ENCODE assay signal across 20 cellular contexts in genomic region chr15:63780969-63781368, GRCh38. TPM values are rescaled to one million over a fixed set of nuclear protein-coding genes. Genes with fewer than 3 reads are reported as not detected.
DNase-seq lines count a peak whose midpoint lies in the region; ATAC-seq, FAIRE-seq and TF ChIP-seq lines count a peak whose summit lies in the region.
"Had no signal": no experiment of that assay in that cellular context is flagged by ENCODE, and none has a peak within 500 bp of the region (broad histone marks: within the 10 kb centered on the region; RNA-seq: fewer than 3 reads in every experiment).

No MANE protein-coding gene starts in this region.

- CTCF ChIA-PET in HEK293 (lab: Yijun Ruan, JAX) = no interaction called here
- CTCF ChIA-PET in endothelial cell of umbilical vein (lab: Charles Lee) = no interaction called here

- H4K20me1 ChIP-seq in endothelial cell of umbilical vein (replicated peaks; ENCODE audit: control insufficient read depth, extremely low read depth, insufficient read depth, low read length) = peaks cover 7% of the 10 kb centered on the region

- TF ChIP-seq POLR2A in endothelial cell of umbilical vein (IDR thresholded peaks at IDR 0.05; ENCODE audit: low read depth, low read length) = no peak

- H3K9me1 ChIP-seq in endothelial cell of umbilical vein (replicated peaks; ENCODE audit: control insufficient read depth, extremely low read depth, insufficient read depth, low read length) = no peaks in the 10 kb centered on the region

- intact Hi-C loops in endothelial cell of umbilical vein (cut with micrococcal nuclease) = no loop called here

- H3K27me3 ChIP-seq in endothelial cell of umbilical vein (ENCODE audit: control insufficient read depth in 2 of 2, insufficient read depth in 2 of 2, low read length in 2 of 2) = no peaks in the 10 kb centered on the region
- H3K27me3 ChIP-seq: BLaER1 had no signal

- H3K27ac ChIP-seq in HEK293 (ENCODE audit: extremely low read depth, low read depth, low read length) (no peak overlapping the region), endothelial cell of umbilical vein (ENCODE audit: insufficient read depth, low read depth, low read length) (no peak overlapping the region)
- H3K27ac ChIP-seq: BLaER1, C4-2B had no signal

- no peak overlapping the region for H2AFZ ChIP-seq in endothelial cell of umbilical vein (ENCODE audit: low read depth, low read length)
- H2AFZ ChIP-seq: GM23338 had no signal

- no TSS peak for BruUV-seq in endothelial cell of umbilical vein (replicated peaks; lab: Mats Ljungman, UMichigan)

- H3K9ac ChIP-seq in endothelial cell of umbilical vein (replicated peaks; ENCODE audit: extremely low read depth, insufficient read depth, low read length) = no peak overlapping the region
- H3K9ac ChIP-seq: BLaER1 had no signal

- H3K27ac Mint-ChIP-seq in chondrocyte (ENCODE audit: unreplicated experiment) = no peak overlapping the region
- H3K27ac Mint-ChIP-seq: B cell; CD8-positive, alpha-beta T cell; GM23338; H9 had no signal

- H3K4me1 ChIP-seq in HEK293 (ENCODE audit: control insufficient read depth, insufficient read depth, low read length) (0 out of 2 replicates have a peak, but pooled peaks cover 2% of the 10 kb centered on the region), endothelial cell of umbilical vein (ENCODE audit: control insufficient read depth, extremely low read depth, insufficient read depth, low read length) (peaks cover 5% of the 10 kb centered on the region)
- H3K4me1 ChIP-seq: Caco-2 had no signal

- peaks cover 4% of the 10 kb centered on the region for H3K36me3 Mint-ChIP-seq in chondrocyte (ENCODE audit: low read depth)

- H3K9me3 Mint-ChIP-seq in chondrocyte (ENCODE audit: low read depth) = no peaks in the 10 kb centered on the region
- H3K9me3 Mint-ChIP-seq: CD8-positive, alpha-beta T cell; GM23338; H9 had no signal

- H3K9me3 ChIP-seq in HEK293 (ENCODE audit: control insufficient read depth, insufficient read depth, low read depth, low read length) = no peaks in the 10 kb centered on the region
- no peaks in the 10 kb centered on the region for H3K9me3 ChIP-seq in endothelial cell of umbilical vein (replicated peaks; ENCODE audit: control insufficient read depth, insufficient read depth, low read length)
- H3K9me3 ChIP-seq: Caco-2 had no signal

- DNase-seq in endothelial cell of umbilical vein (ENCODE audit: low read depth, low spot score) = no peak
- DNase-seq in SK-N-DZ (ENCODE audit: low spot score) = no peak
- no peak for DNase-seq in chondrocyte (ENCODE audit: low spot score)
- DNase-seq: Caco-2; CD4-positive, CD25-positive, alpha-beta regulatory T cell; CD8-positive, alpha-beta T cell; DMS153; DND-41; GDM1; H9 had no signal

- no peaks in the 10 kb centered on the region for H3K27me3 Mint-ChIP-seq in chondrocyte (ENCODE audit: low read depth)
- H3K27me3 Mint-ChIP-seq: B cell; CD4-positive, CD25-positive, alpha-beta regulatory T cell had no signal

- H3K4me3 Mint-ChIP-seq in chondrocyte (ENCODE audit: unreplicated experiment) = no peak overlapping the region
- H3K4me3 Mint-ChIP-seq: B cell; CD8-positive, alpha-beta T cell; GM23338; H9 had no signal

- POLR2A ChIA-PET in HEK293 (lab: Yijun Ruan, JAX) (no interaction called here), endothelial cell of umbilical vein (lab: Charles Lee) (no interaction called here)

- peaks cover 20% of the 10 kb centered on the region for H3K79me2 ChIP-seq in endothelial cell of umbilical vein (ENCODE audit: control insufficient read depth, insufficient read depth, low read length)

- H3K36me3 ChIP-seq in HEK293 (ENCODE audit: control insufficient read depth in 2 of 2, insufficient read depth in 1 of 2, low read length in 2 of 2) (no peaks in the 10 kb centered on the region), endothelial cell of umbilical vein (ENCODE audit: control insufficient read depth in 2 of 2, extremely low read depth in 1 of 2, insufficient read depth in 2 of 2, low read length in 2 of 2) (peaks cover 0 to 3% of the 10 kb centered on the region in 2 experiments)

- ATAC-seq in HG02973 (IDR thresholded peaks at IDR 0.05; ENCODE audit: unreplicated experiment) = no peak
- ATAC-seq: CD8-positive, alpha-beta T cell; GM12878; GM23338; HCT116 had no signal

- H3K4me3 ChIP-seq in HEK293 (ENCODE audit: low read depth, low read length) (no peak overlapping the region), endothelial cell of umbilical vein (replicated peaks in 1 of 3; ENCODE audit: insufficient read depth in 1 of 3, low read depth in 1 of 3, low read length in 3 of 3) (no peak overlapping the region)
- H3K4me3 ChIP-seq: BLaER1, GM12878, GM23338 had no signal

- FAIRE-seq in G401.6 (lab: Jason Lieb, UNC) = peak; percentile 79
- FAIRE-seq in endothelial cell of umbilical vein (lab: Jason Lieb, UNC) = peak; percentile 49
- FAIRE-seq: GM12878, GM18507 had no signal

- peaks cover 4% of the 10 kb centered on the region for H3K4me1 Mint-ChIP-seq in chondrocyte (ENCODE audit: low read depth)

- dilution Hi-C loops in endothelial cell of umbilical vein (cut with MboI; ENCODE audit: extremely low pct_ligation_motif_present, low sequenced_read_pairs) = no loop called here

- TF ChIP-seq CTCF in HEK293 (tag by site-specific recombination; IDR thresholded peaks at IDR 0.05) = no peak
- no peak for TF ChIP-seq CTCF in endothelial cell of umbilical vein (IDR thresholded peaks at IDR 0.05; ENCODE audit: extremely low read depth in 1 of 2, insufficient read depth in 1 of 2, low read depth in 1 of 2, low read length in 2 of 2)
- no peak for TF ChIP-seq CTCF in chondrocyte (IDR thresholded peaks at IDR 0.05)

- no peak overlapping the region for H3K4me2 ChIP-seq in endothelial cell of umbilical vein (ENCODE audit: insufficient read depth, low read length)
- H3K4me2 ChIP-seq: BLaER1, GM23338 had no signal

TF ChIP-seq in HEK293, 187 proteins besides CTCF, POLR2A, EP300 and RAD21:
- no peak for TF ChIP-seq ZSCAN23 (tag by site-specific recombination; IDR thresholded peaks at IDR 0.05)
- TF ChIP-seq ZNF561 (tag by site-specific recombination; IDR thresholded peaks at IDR 0.05; ENCODE audit: borderline replicate concordance) = no peak
- peak; percentile 74 for TF ChIP-seq PRDM6 (tag by site-specific recombination; IDR thresholded peaks at IDR 0.05)
- TF ChIP-seq BCL11B (tag by site-specific recombination; IDR thresholded peaks at IDR 0.05; ENCODE audit: low read depth) = peak; percentile 27; the same call in 1 of the 2 replicates

TF ChIP-seq in endothelial cell of umbilical vein, 7 proteins besides CTCF, POLR2A, EP300 and RAD21:
- no peak for TF ChIP-seq JUN (IDR thresholded peaks at IDR 0.05; ENCODE audit: borderline replicate concordance, insufficient read depth, insufficient read length, low read depth)
- TF ChIP-seq FOS (IDR thresholded peaks at IDR 0.05; ENCODE audit: borderline replicate concordance, insufficient read depth, low read length) = no peak
- TF ChIP-seq POLR2AphosphoS5 (IDR thresholded peaks at IDR 0.05; ENCODE audit: insufficient read depth, low read depth, low read length) = no peak
- TF ChIP-seq MAX (IDR thresholded peaks at IDR 0.05; ENCODE audit: insufficient read depth, insufficient read length) = no peak
- TF ChIP-seq EZH2 (IDR thresholded peaks at IDR 0.05; ENCODE audit: borderline replicate concordance, low read depth, low read length, severe bottlenecking) = no peak
- TF ChIP-seq GATA2 (IDR thresholded peaks at IDR 0.05; ENCODE audit: insufficient read depth, insufficient read length, low read depth, low read length) = no peak
- no peak for TF ChIP-seq MYC (IDR thresholded peaks at IDR 0.05; ENCODE audit: low read depth, low read length)
TF ChIP-seq in endothelial cell of umbilical vein: peak in this region for 0.

RNA-seq across cellular contexts. Expression of gene HERC1, which starts 52.8 kb away (rescaled TPM):
- total RNA-seq in endothelial cell of umbilical vein (104 and 109 TPM in 2 replicates), chondrocyte (54.0 to 86.1 TPM (median 59.0 TPM) in 3 replicates)
- 49.6 and 54.4 TPM in 2 replicates for polyA plus RNA-seq in endothelial cell of umbilical vein
- 59.9 and 64.0 TPM in 2 replicates for polyA plus RNA-seq in endothelial cell of umbilical vein (2011; cell fraction: cytosol; rRNA removed)
- 124 and 148 TPM in 2 replicates for polyA plus RNA-seq in endothelial cell of umbilical vein (2011; cell fraction: nucleus; rRNA removed)
- polyA plus RNA-seq in endothelial cell of umbilical vein (2012) = 47.9 and 50.9 TPM in 2 replicates
- polyA minus RNA-seq in endothelial cell of umbilical vein = 213 and 253 TPM in 2 replicates
- 46.2 TPM for polyA minus RNA-seq in endothelial cell of umbilical vein (2011; cell fraction: cytosol; rRNA and poly(A)+ RNA removed)
- polyA minus RNA-seq in endothelial cell of umbilical vein (2011; cell fraction: nucleus; rRNA and poly(A)+ RNA removed) = 292 and 343 TPM in 2 replicates
- polyA plus RNA-seq in SK-N-DZ (2014; cell fraction: cytosol; rRNA removed) = 60.9 and 63.2 TPM in 2 replicates
- polyA plus RNA-seq in SK-N-DZ (2014; cell fraction: nucleus; rRNA removed) = 47.2 and 59.9 TPM in 2 replicates
